12 cellular contexts compared by ENCODE assay signal in genomic region chr6:37204014-37204751, GRCh38. TPM values are rescaled to one million over a fixed set of nuclear protein-coding genes. Genes with fewer than 3 reads are reported as not detected.
DNase-seq lines count a peak whose midpoint lies in the region; ATAC-seq, FAIRE-seq and TF ChIP-seq lines count a peak whose summit lies in the region.
"Had no signal": no experiment of that assay in that cellular context is flagged by ENCODE, and none has a peak within 500 bp of the region (broad histone marks: within the 10 kb centered on the region; RNA-seq: fewer than 3 reads in every experiment).

No MANE protein-coding gene starts in this region.

- 58 to 59% methylated on average over 7 of the region's 7 CpGs for WGBS in pancreas, 2 donors

- ATAC-seq in pancreas (peak; percentile 69 to 83 (median 76)), GM19455 (IDR thresholded peaks at IDR 0.05; ENCODE audit: unreplicated experiment) (no peak)
- ATAC-seq: sciatic nerve; stimulated activated naive CD8-positive, alpha-beta T cell treated with anti-CD3 and anti-CD28 coated beads, Interleukin-15, amount 100 ng/mL, for 72 hours had no signal

- H3K36me3 ChIP-seq in pancreas: no peaks in the 10 kb centered on the region

- intact Hi-C loops in pancreas (cut with DNase I): loop anchor here in 2 of 3 donors (10.0 kb wide), 2 partner anchors 149 to 429 kb away; no protein-coding TSS in a partner anchor

- H3K4me3 ChIP-seq in epithelial cell of esophagus (ENCODE audit: low read length): no peak overlapping the region
- no peak overlapping the region for H3K4me3 ChIP-seq in pancreas

- no peaks in the 10 kb centered on the region for H3K27me3 ChIP-seq in pancreas

- FAIRE-seq in RCC 7860 (lab: Jason Lieb, UNC) (peak; percentile 35), pancreas (lab: Jason Lieb, UNC) (no peak)

- TF ChIP-seq CTCF in epithelial cell of esophagus (IDR thresholded peaks at IDR 0.05; ENCODE audit: insufficient read depth, low read depth, low read length, missing control alignments): no peak
- TF ChIP-seq CTCF in pancreas (IDR thresholded peaks at IDR 0.05): no peak

- H3K4me1 ChIP-seq in pancreas: no peaks in the 10 kb centered on the region

- DNase-seq in NCI-H2196 (lab: John Stamatoyannopoulos, UW; ENCODE audit: unreplicated experiment): peak; percentile 43
- no peak for DNase-seq in NCI-H2196 treated with DMSO at 0.1 percent for 48 hours (lab: John Stamatoyannopoulos, UW; ENCODE audit: unreplicated experiment)
- DNase-seq in RCC 7860 (ENCODE audit: low spot score): peak; percentile 17
- peak; percentile 54 for DNase-seq in epithelial cell of esophagus (ENCODE audit: low read depth)
- DNase-seq in pancreas: peak in 4 of 6 donors; percentile 44 to 79 (median 56)
- DNase-seq in stimulated activated CD4-positive, alpha-beta T cell treated with anti-CD3 and anti-CD28 coated beads, Interleukin-2, amount 100 ng/mL, for 48 hours: no peak
- no peak for DNase-seq in UCSD-AML1 (lab: John Stamatoyannopoulos, UW; ENCODE audit: unreplicated experiment)
- DNase-seq: 8988T; stimulated activated naive CD8-positive, alpha-beta T cell treated with anti-CD3 and anti-CD28 coated beads, Interleukin-15, amount 100 ng/mL, for 72 hours had no signal

- H3K27ac ChIP-seq in pancreas: no peak overlapping the region
- H3K27ac ChIP-seq: HL-60 had no signal

- H3K9me3 ChIP-seq in pancreas: no peaks in the 10 kb centered on the region

RNA-seq across cellular contexts. Expression of gene PIM1, which starts 34.2 kb away (rescaled TPM):
- total RNA-seq in pancreas: 10 to 100 TPM in 4 of 6 donors, 1 to 10 TPM in 2; 7.5 to 25.3 (median 14.1) TPM
- 10 to 100 TPM; 11.3 to 15.1 TPM for polyA plus RNA-seq in pancreas

RNA-seq across cellular contexts. Expression of gene TBC1D22B, which starts 53.4 kb away (rescaled TPM):
- total RNA-seq in pancreas: 1 to 10 TPM; 5.1 to 9.0 (median 6.3) TPM
- 1 to 10 TPM; 4.3 to 6.6 TPM for polyA plus RNA-seq in pancreas

RNA-seq across cellular contexts. Expression of gene TMEM217, which starts 53.8 kb away (rescaled TPM):
- 1 to 10 TPM in 3 of 6 donors, under 1 TPM in 3; 0.19 to 2.1 (median 0.94) TPM for total RNA-seq in pancreas
- 1 to 10 TPM; 1.4 to 1.7 TPM for polyA plus RNA-seq in pancreas

Comparison
In these comparisons a context has a peak if more than half of its experiments do, and no peak if none do; other contexts are left out.
1. DNase-seq: peak in NCI-H2196 (single experiment), RCC 7860 (single experiment), epithelial cell of esophagus (single experiment) and pancreas (4 of 6); none in NCI-H2196 treated with DMSO at 0.1 percent for 48 hours (single experiment), stimulated activated CD4-positive, alpha-beta T cell treated with anti-CD3 and anti-CD28 coated beads, Interleukin-2, amount 100 ng/mL, for 48 hours (0 of 2) and UCSD-AML1 (single experiment).